13 cellular contexts compared by ENCODE assay signal in the genomic region with DNA sequence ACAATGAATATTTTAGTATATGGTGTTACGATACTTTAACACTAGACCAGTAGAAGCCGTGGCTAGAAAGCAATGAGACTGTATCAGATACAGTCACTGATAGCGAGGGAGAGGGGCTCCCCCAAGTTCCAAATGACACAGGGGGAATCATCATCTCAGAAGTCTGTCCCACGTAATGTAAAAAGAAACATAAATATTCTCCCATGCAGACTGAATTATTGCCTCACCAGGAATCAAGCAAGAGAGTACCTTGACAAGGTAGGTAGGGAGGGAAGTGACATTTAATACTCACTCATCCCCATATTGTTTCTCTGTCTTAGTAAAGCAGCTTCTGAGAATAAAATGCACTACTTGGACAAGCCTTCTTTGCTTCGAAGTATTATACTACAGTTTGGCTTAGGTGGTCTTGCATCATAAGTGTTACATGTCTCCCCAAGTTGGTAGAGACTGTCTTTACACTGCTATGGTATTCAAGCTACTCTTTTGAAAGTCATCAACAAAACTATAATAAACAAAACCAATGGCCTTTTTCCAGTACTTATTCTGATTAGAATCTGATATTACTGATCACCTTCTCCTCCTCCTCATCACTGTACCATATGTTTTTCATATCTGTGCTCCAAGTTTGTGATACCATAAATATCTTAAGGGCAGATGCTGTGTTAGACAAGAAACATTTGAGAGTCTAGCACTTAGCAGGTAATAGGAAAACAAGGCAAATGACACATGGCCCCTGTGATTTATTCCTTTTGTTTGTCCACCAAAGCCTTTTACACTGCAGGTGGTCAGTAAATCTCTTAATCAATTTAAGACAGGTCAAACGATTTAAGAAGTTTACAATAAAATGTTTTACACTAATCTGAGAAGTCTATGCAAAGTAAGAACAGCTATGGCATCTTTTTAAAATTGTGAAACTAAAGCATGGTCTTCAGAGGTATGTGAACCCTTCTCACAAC. TPM values are rescaled to one million over a fixed set of nuclear protein-coding genes. Genes with fewer than 3 reads are reported as not detected.
DNase-seq lines count a peak whose midpoint lies in the region; ATAC-seq, FAIRE-seq and TF ChIP-seq lines count a peak whose summit lies in the region.
"Had no signal": no experiment of that assay in that cellular context is flagged by ENCODE, and none has a peak within 500 bp of the region (broad histone marks: within the 10 kb centered on the region; RNA-seq: fewer than 3 reads in every experiment).

No MANE protein-coding gene starts in this region.

- BruUV-seq in endothelial cell of umbilical vein (replicated peaks; lab: Mats Ljungman, UMichigan): no TSS peak

- CTCF ChIA-PET in endothelial cell of umbilical vein (lab: Charles Lee): interaction anchor here (1.0 to 12.6 kb wide), 7 partner anchors 12 to 93 kb away, joined by 3 to 146 read pairs (median 6); no protein-coding TSS in a partner anchor

- no peaks in the 10 kb centered on the region for H3K9me3 Mint-ChIP-seq in neural progenitor cell
- no peaks in the 10 kb centered on the region for H3K9me3 Mint-ChIP-seq in activated CD4-positive, alpha-beta T cell treated with anti-CD3 and anti-CD28 coated beads, Interleukin-2, amount 10 ng/mL, durations not matched to agents 24 days and 14 days
- H3K9me3 Mint-ChIP-seq: activated naive CD8-positive, alpha-beta T cell treated with anti-CD3 and anti-CD28 coated beads, Interleukin-2, amount 10 ng/mL, durations not matched to agents 7 days and 5 days; IgD-negative memory B cell; T-helper 1 cell treated with Interleukin-12 subunit alpha and Interleukin-12 subunit beta and Interleukin-4 antibody, amounts not matched to agents 30 μg/mL and 1 μg/mL, for 36 hours had no signal

- H4K20me1 ChIP-seq in KMS-11 (ENCODE audit: insufficient read depth): no peaks in the 10 kb centered on the region
- no peaks in the 10 kb centered on the region for H4K20me1 ChIP-seq in endothelial cell of umbilical vein (replicated peaks; ENCODE audit: control insufficient read depth, extremely low read depth, insufficient read depth, low read length)
- H4K20me1 ChIP-seq in neural progenitor cell (ENCODE audit: low read depth): peaks cover 57% of the 10 kb centered on the region

- peaks cover 54% of the 10 kb centered on the region; the same call in 1 of the 2 replicates for H3K79me2 ChIP-seq in KMS-11 (ENCODE audit: insufficient read depth, low read depth)
- H3K79me2 ChIP-seq in endothelial cell of umbilical vein (ENCODE audit: control insufficient read depth, insufficient read depth, low read length): peaks cover 71% of the 10 kb centered on the region
- peaks cover 75% of the 10 kb centered on the region for H3K79me2 ChIP-seq in neural progenitor cell (ENCODE audit: low read depth)

- no peak overlapping the region for H3K9ac ChIP-seq in KMS-11
- peak overlapping the region; percentile 94 for H3K9ac ChIP-seq in endothelial cell of umbilical vein (replicated peaks; ENCODE audit: extremely low read depth, insufficient read depth, low read length)
- H3K9ac ChIP-seq in neural progenitor cell: peak overlapping the region; percentile 11

- DNase-seq in AG10803 (ENCODE audit: low read depth) (no peak), endothelial cell of umbilical vein (ENCODE audit: low read depth, low spot score) (peak; percentile 36), neural progenitor cell (ENCODE audit: low spot score) (peak; percentile 70), HTR-8/SVneo (ENCODE audit: insufficient read length, low spot score) (no peak), activated gamma-delta T cell treated with Interleukin-2 at 50 U/mL for 16 hours (no peak)
- DNase-seq in activated CD4-positive, alpha-beta T cell treated with anti-CD3 and anti-CD28 coated beads, Interleukin-2, amount 10 ng/mL, durations not matched to agents 24 days and 14 days: no peak
- DNase-seq: activated naive CD8-positive, alpha-beta T cell treated with anti-CD3 and anti-CD28 coated beads, Interleukin-2, amount 10 ng/mL, durations not matched to agents 7 days and 5 days; DMS153; stimulated activated CD8-positive, alpha-beta memory T cell treated with anti-CD3 and anti-CD28 coated beads, Interleukin-4, amount 100 ng/mL, for 48 hours had no signal

- dilution Hi-C loops in endothelial cell of umbilical vein (cut with MboI; ENCODE audit: extremely low pct_ligation_motif_present, low sequenced_read_pairs): no loop called here

- H3K9me1 ChIP-seq in endothelial cell of umbilical vein (replicated peaks; ENCODE audit: control insufficient read depth, extremely low read depth, insufficient read depth, low read length): no peaks in the 10 kb centered on the region

- intact Hi-C loops in endothelial cell of umbilical vein (cut with micrococcal nuclease): no loop called here
- intact Hi-C loops in activated CD4-positive, alpha-beta T cell treated with anti-CD3 and anti-CD28 coated beads, Interleukin-2, amount 10 ng/mL, durations not matched to agents 24 days and 14 days (cut with micrococcal nuclease): loop anchor here (2.0 kb wide), 1 partner anchor 34 kb away; no protein-coding TSS in a partner anchor

- H3K9me3 ChIP-seq in endothelial cell of umbilical vein (replicated peaks; ENCODE audit: control insufficient read depth, insufficient read depth, low read length) (no peaks in the 10 kb centered on the region), neural progenitor cell (ENCODE audit: low read depth) (no peaks in the 10 kb centered on the region)

- H3K27ac Mint-ChIP-seq in neural progenitor cell: no peak overlapping the region
- H3K27ac Mint-ChIP-seq in activated CD4-positive, alpha-beta T cell treated with anti-CD3 and anti-CD28 coated beads, Interleukin-2, amount 10 ng/mL, durations not matched to agents 24 days and 14 days: no peak overlapping the region
- H3K27ac Mint-ChIP-seq: activated naive CD8-positive, alpha-beta T cell treated with anti-CD3 and anti-CD28 coated beads, Interleukin-2, amount 10 ng/mL, durations not matched to agents 7 days and 5 days had no signal

- peaks cover 32% of the 10 kb centered on the region for H3K4me1 Mint-ChIP-seq in neural progenitor cell
- H3K4me1 Mint-ChIP-seq in activated CD4-positive, alpha-beta T cell treated with anti-CD3 and anti-CD28 coated beads, Interleukin-2, amount 10 ng/mL, durations not matched to agents 24 days and 14 days: peaks cover 23% of the 10 kb centered on the region

- no peaks in the 10 kb centered on the region for H3K27me3 Mint-ChIP-seq in neural progenitor cell (ENCODE audit: insufficient read depth, low read depth)
- peaks cover under 1% of the 10 kb centered on the region for H3K27me3 Mint-ChIP-seq in activated CD4-positive, alpha-beta T cell treated with anti-CD3 and anti-CD28 coated beads, Interleukin-2, amount 10 ng/mL, durations not matched to agents 24 days and 14 days
- H3K27me3 Mint-ChIP-seq: activated naive CD8-positive, alpha-beta T cell treated with anti-CD3 and anti-CD28 coated beads, Interleukin-2, amount 10 ng/mL, durations not matched to agents 7 days and 5 days; IgD-negative memory B cell had no signal

- no peak overlapping the region for H2AFZ ChIP-seq in KMS-11 (ENCODE audit: low read depth)
- no peak overlapping the region for H2AFZ ChIP-seq in endothelial cell of umbilical vein (ENCODE audit: low read depth, low read length)
- no peak overlapping the region for H2AFZ ChIP-seq in neural progenitor cell (replicated peaks)

- no peak overlapping the region for H3K27ac ChIP-seq in KMS-11
- peak overlapping the region; percentile 94 for H3K27ac ChIP-seq in endothelial cell of umbilical vein (ENCODE audit: insufficient read depth, low read depth, low read length)
- peak overlapping the region; percentile 85 for H3K27ac ChIP-seq in neural progenitor cell

- H3K27me3 ChIP-seq in KMS-11 (ENCODE audit: insufficient read depth, low read depth): no peaks in the 10 kb centered on the region
- H3K27me3 ChIP-seq in endothelial cell of umbilical vein (ENCODE audit: control insufficient read depth in 2 of 2, insufficient read depth in 2 of 2, low read length in 2 of 2): no peaks in the 10 kb centered on the region
- no peaks in the 10 kb centered on the region for H3K27me3 ChIP-seq in neural progenitor cell

- POLR2A ChIA-PET in endothelial cell of umbilical vein (lab: Charles Lee): interaction anchor here (0.7 to 1.4 kb wide), 2 partner anchors 11 to 13 kb away, joined by 3 read pairs; no protein-coding TSS in a partner anchor

- no peak for ATAC-seq in GM21737 (IDR thresholded peaks at IDR 0.05; ENCODE audit: unreplicated experiment)

- H3K36me3 Mint-ChIP-seq in neural progenitor cell: peaks cover 8% of the 10 kb centered on the region
- no peaks in the 10 kb centered on the region for H3K36me3 Mint-ChIP-seq in activated CD4-positive, alpha-beta T cell treated with anti-CD3 and anti-CD28 coated beads, Interleukin-2, amount 10 ng/mL, durations not matched to agents 24 days and 14 days (ENCODE audit: low read depth)
- H3K36me3 Mint-ChIP-seq: activated naive CD8-positive, alpha-beta T cell treated with anti-CD3 and anti-CD28 coated beads, Interleukin-2, amount 10 ng/mL, durations not matched to agents 7 days and 5 days had no signal

- TF ChIP-seq CTCF in AG10803 (conservative IDR thresholded peaks at IDR 0.05; ENCODE audit: low read length): no peak
- TF ChIP-seq CTCF in KMS-11 (conservative IDR thresholded peaks at IDR 0.05; ENCODE audit: low read depth, low read length): no peak
- TF ChIP-seq CTCF in endothelial cell of umbilical vein (IDR thresholded peaks at IDR 0.05; ENCODE audit: extremely low read depth in 1 of 2, insufficient read depth in 1 of 2, low read depth in 1 of 2, low read length in 2 of 2): no peak
- TF ChIP-seq CTCF in neural progenitor cell (IDR thresholded peaks at IDR 0.05): no peak

- peak overlapping the region; percentile 70 for H3K4me3 ChIP-seq in AG10803 (ENCODE audit: low read length)
- H3K4me3 ChIP-seq in KMS-11 (IDR thresholded peaks at IDR 0.05; ENCODE audit: insufficient read depth, low read depth, low read length): no peak overlapping the region
- H3K4me3 ChIP-seq in endothelial cell of umbilical vein (replicated peaks in 1 of 3; ENCODE audit: insufficient read depth in 1 of 3, low read depth in 1 of 3, low read length in 3 of 3): peak overlapping the region in 2 of 3 experiments; percentile 51 to 97
- peak overlapping the region; percentile 92 for H3K4me3 ChIP-seq in neural progenitor cell

- H3K4me1 ChIP-seq in KMS-11 (ENCODE audit: low read depth, poor library complexity, severe bottlenecking) (peaks cover 29% of the 10 kb centered on the region), endothelial cell of umbilical vein (ENCODE audit: control insufficient read depth, extremely low read depth, insufficient read depth, low read length) (peaks cover 37% of the 10 kb centered on the region), neural progenitor cell (peaks cover 36% of the 10 kb centered on the region)

- FAIRE-seq in endothelial cell of umbilical vein (lab: Jason Lieb, UNC) (no peak), HTR-8/SVneo (lab: Jason Lieb, UNC) (no peak)

- TF ChIP-seq POLR2A in endothelial cell of umbilical vein (IDR thresholded peaks at IDR 0.05; ENCODE audit: low read depth, low read length): no peak

- H3K4me2 ChIP-seq in KMS-11 (peak overlapping the region; percentile 83; the same call in 1 of the 2 replicates), endothelial cell of umbilical vein (ENCODE audit: insufficient read depth, low read length) (peak overlapping the region; percentile 91), neural progenitor cell (peak overlapping the region; percentile 94)

- H3F3A ChIP-seq in neural progenitor cell (ENCODE audit: low read depth): peaks cover 40% of the 10 kb centered on the region

- H3K4me3 Mint-ChIP-seq in neural progenitor cell: peak overlapping the region; percentile 59
- H3K4me3 Mint-ChIP-seq in activated CD4-positive, alpha-beta T cell treated with anti-CD3 and anti-CD28 coated beads, Interleukin-2, amount 10 ng/mL, durations not matched to agents 24 days and 14 days: no peak overlapping the region
- H3K4me3 Mint-ChIP-seq: activated naive CD8-positive, alpha-beta T cell treated with anti-CD3 and anti-CD28 coated beads, Interleukin-2, amount 10 ng/mL, durations not matched to agents 7 days and 5 days; T-helper 1 cell treated with Interleukin-12 subunit alpha and Interleukin-12 subunit beta and Interleukin-4 antibody, amounts not matched to agents 30 μg/mL and 1 μg/mL, for 36 hours had no signal

- H3K36me3 ChIP-seq in KMS-11 (ENCODE audit: insufficient read depth) (no peaks in the 10 kb centered on the region), endothelial cell of umbilical vein (ENCODE audit: control insufficient read depth in 2 of 2, extremely low read depth in 1 of 2, insufficient read depth in 2 of 2, low read length in 2 of 2) (no peaks in the 10 kb centered on the region), neural progenitor cell (no peaks in the 10 kb centered on the region)

RNA-seq across cellular contexts. Expression of a gene that starts 2.7 kb away (rescaled TPM):
- total RNA-seq in endothelial cell of umbilical vein (154 and 155 TPM in 2 replicates), neural progenitor cell (ENCODE audit: low replicate concordance) (170 and 205 TPM in 2 replicates)
- 371 and 427 TPM in 2 replicates for polyA plus RNA-seq in endothelial cell of umbilical vein
- 258 and 260 TPM in 2 replicates for polyA plus RNA-seq in endothelial cell of umbilical vein (2011; cell fraction: cytosol; rRNA removed)
- polyA plus RNA-seq in endothelial cell of umbilical vein (2011; cell fraction: nucleus; rRNA removed): 103 and 116 TPM in 2 replicates
- 276 and 280 TPM in 2 replicates for polyA plus RNA-seq in endothelial cell of umbilical vein (2012)
- 197 and 215 TPM in 2 replicates for polyA minus RNA-seq in endothelial cell of umbilical vein
- polyA minus RNA-seq in endothelial cell of umbilical vein (2011; cell fraction: cytosol; rRNA and poly(A)+ RNA removed): 40.1 TPM
- 55.1 and 67.3 TPM in 2 replicates for polyA minus RNA-seq in endothelial cell of umbilical vein (2011; cell fraction: nucleus; rRNA and poly(A)+ RNA removed)
- total RNA-seq in activated CD4-positive, alpha-beta T cell treated with anti-CD3 and anti-CD28 coated beads, Interleukin-2, amount 10 ng/mL, durations not matched to agents 24 days and 14 days: 24.3 and 25.3 TPM in 2 replicates

RNA-seq across cellular contexts. Expression of a gene that starts 36.3 kb away (rescaled TPM):
- total RNA-seq in endothelial cell of umbilical vein (3.4 and 6.1 TPM in 2 replicates), neural progenitor cell (ENCODE audit: low replicate concordance) (0.45 and 1.7 TPM in 2 replicates)
- polyA plus RNA-seq in endothelial cell of umbilical vein: 1.4 and 1.8 TPM in 2 replicates
- polyA plus RNA-seq in endothelial cell of umbilical vein (2011; cell fraction: cytosol; rRNA removed): 1.7 and 2.4 TPM in 2 replicates
- 1.7 and 2.4 TPM in 2 replicates for polyA plus RNA-seq in endothelial cell of umbilical vein (2011; cell fraction: nucleus; rRNA removed)
- 9.3 and 10.3 TPM in 2 replicates for polyA plus RNA-seq in endothelial cell of umbilical vein (2012)
- 1.6 and 3.1 TPM in 2 replicates for polyA minus RNA-seq in endothelial cell of umbilical vein
- not detected for polyA minus RNA-seq in endothelial cell of umbilical vein (2011; cell fraction: cytosol; rRNA and poly(A)+ RNA removed)
- polyA minus RNA-seq in endothelial cell of umbilical vein (2011; cell fraction: nucleus; rRNA and poly(A)+ RNA removed): 0.82 and 0.87 TPM in 2 replicates
- total RNA-seq in activated CD4-positive, alpha-beta T cell treated with anti-CD3 and anti-CD28 coated beads, Interleukin-2, amount 10 ng/mL, durations not matched to agents 24 days and 14 days: not detected in 2 replicates
- total RNA-seq: activated naive CD8-positive, alpha-beta T cell treated with anti-CD3 and anti-CD28 coated beads, Interleukin-2, amount 10 ng/mL, durations not matched to agents 7 days and 5 days had no signal
- polyA plus RNA-seq: IgD-negative memory B cell had no signal

RNA-seq across cellular contexts. Expression of a gene that starts 58.9 kb away (rescaled TPM):
- 8.0 TPM in 2 replicates for total RNA-seq in endothelial cell of umbilical vein
- 2.7 and 3.6 TPM in 2 replicates for polyA plus RNA-seq in endothelial cell of umbilical vein
- polyA plus RNA-seq in endothelial cell of umbilical vein (2011; cell fraction: cytosol; rRNA removed): 3.1 and 3.7 TPM in 2 replicates
- 16.4 and 18.5 TPM in 2 replicates for polyA plus RNA-seq in endothelial cell of umbilical vein (2011; cell fraction: nucleus; rRNA removed)
- 6.4 and 7.8 TPM in 2 replicates for polyA plus RNA-seq in endothelial cell of umbilical vein (2012)
- 7.8 TPM in 2 replicates for polyA minus RNA-seq in endothelial cell of umbilical vein
- 5.6 TPM for polyA minus RNA-seq in endothelial cell of umbilical vein (2011; cell fraction: cytosol; rRNA and poly(A)+ RNA removed)
- polyA minus RNA-seq in endothelial cell of umbilical vein (2011; cell fraction: nucleus; rRNA and poly(A)+ RNA removed): 12.9 and 14.1 TPM in 2 replicates
- total RNA-seq in neural progenitor cell (ENCODE audit: low replicate concordance): 17.4 and 31.6 TPM in 2 replicates
- 8.1 and 9.0 TPM in 2 replicates for total RNA-seq in activated CD4-positive, alpha-beta T cell treated with anti-CD3 and anti-CD28 coated beads, Interleukin-2, amount 10 ng/mL, durations not matched to agents 24 days and 14 days

Comparison
In these comparisons a context has a peak if more than half of its experiments do, and no peak if none do; other contexts are left out.
1. DNase-seq: peak in endothelial cell of umbilical vein (single experiment) and neural progenitor cell (single experiment); none in AG10803 (single experiment), HTR-8/SVneo (single experiment), activated CD4-positive, alpha-beta T cell treated with anti-CD3 and anti-CD28 coated beads, Interleukin-2, amount 10 ng/mL, durations not matched to agents 24 days and 14 days (single experiment) and activated gamma-delta T cell treated with Interleukin-2 at 50 U/mL for 16 hours (single experiment).
2. Peak in every context shown above with its lines, with median percentiles within 50 percentile points of each other: H3K4me2 ChIP-seq.